8 cellular contexts compared by ENCODE assay signal in the genomic region with DNA sequence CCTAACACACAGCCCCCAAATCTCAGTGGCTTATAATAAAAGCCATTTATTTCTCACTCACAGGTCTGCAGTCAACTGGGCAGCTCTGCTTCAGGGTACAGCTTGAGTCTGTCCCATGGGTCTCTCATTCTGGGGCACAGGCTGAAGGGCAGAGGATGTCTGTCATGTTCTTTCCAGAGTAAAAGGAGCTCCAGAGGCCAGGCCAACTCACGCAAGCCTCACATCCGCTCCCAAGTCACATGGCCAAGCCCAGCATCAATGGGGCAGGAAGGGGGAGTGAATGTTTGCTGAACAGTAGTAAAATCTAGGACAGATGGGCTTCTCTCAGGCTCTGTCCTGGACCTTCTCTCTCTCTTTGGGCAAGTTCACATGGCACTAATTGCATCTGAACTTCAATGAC. TPM values are rescaled to one million over a fixed set of nuclear protein-coding genes. Genes with fewer than 3 reads are reported as not detected.
A peak's percentile ranks its signal among the peaks of the same experiment; 100 is the strongest.
DNase-seq lines count a peak whose midpoint lies in the region; ATAC-seq lines count a peak whose summit lies in the region.

No MANE protein-coding gene starts in this region.

- no peaks in the 10 kb centered on the region for H3K27me3 Mint-ChIP-seq in activated T-helper 17 cell treated with anti-CD3 and anti-CD28 coated beads, Interleukin-2, amount 50 U/mL, for 72 hours

- peak; percentile 16 for DNase-seq in NCI-H748 (lab: John Stamatoyannopoulos, UW; ENCODE audit: unreplicated experiment)
- no peak for DNase-seq in NCI-H748 treated with DMSO at 0.1 percent for 48 hours (lab: John Stamatoyannopoulos, UW)
- DNase-seq in left ventricle myocardium superior = peak; percentile 62
- DNase-seq in stimulated activated effector memory CD8-positive, alpha-beta T cell treated with anti-CD3 and anti-CD28 coated beads, Interleukin-12 subunit alpha, Interleukin-12 subunit beta, amount 100 ng/mL, for 72 hours (ENCODE audit: low spot score in 2 of 2) = no peak
- no peak for DNase-seq in effector memory CD4-positive, alpha-beta T cell

- peak overlapping the region; percentile 54 for H3K4me3 Mint-ChIP-seq in activated T-helper 17 cell treated with anti-CD3 and anti-CD28 coated beads, Interleukin-2, amount 50 U/mL, for 72 hours
- peak overlapping the region; percentile 30 for H3K4me3 Mint-ChIP-seq in stimulated activated effector memory CD8-positive, alpha-beta T cell treated with anti-CD3 and anti-CD28 coated beads, Interleukin-12 subunit alpha, Interleukin-12 subunit beta, amount 100 ng/mL, for 72 hours

- no peak overlapping the region for H3K27ac ChIP-seq in effector memory CD4-positive, alpha-beta T cell (ENCODE audit: insufficient read depth, low read length, poor library complexity, severe bottlenecking)

- no peaks in the 10 kb centered on the region for H3K9me3 Mint-ChIP-seq in activated T-helper 17 cell treated with anti-CD3 and anti-CD28 coated beads, Interleukin-2, amount 50 U/mL, for 72 hours
- no peaks in the 10 kb centered on the region for H3K9me3 Mint-ChIP-seq in stimulated activated effector memory CD8-positive, alpha-beta T cell treated with anti-CD3 and anti-CD28 coated beads, Interleukin-12 subunit alpha, Interleukin-12 subunit beta, amount 100 ng/mL, for 72 hours

- peak overlapping the region; percentile 0 for H3K27ac Mint-ChIP-seq in activated T-helper 17 cell treated with anti-CD3 and anti-CD28 coated beads, Interleukin-2, amount 50 U/mL, for 72 hours
- H3K27ac Mint-ChIP-seq in stimulated activated effector memory CD8-positive, alpha-beta T cell treated with anti-CD3 and anti-CD28 coated beads, Interleukin-12 subunit alpha, Interleukin-12 subunit beta, amount 100 ng/mL, for 72 hours = peak overlapping the region; percentile 64

- H3K36me3 Mint-ChIP-seq in activated T-helper 17 cell treated with anti-CD3 and anti-CD28 coated beads, Interleukin-2, amount 50 U/mL, for 72 hours (ENCODE audit: low read depth) = no peaks in the 10 kb centered on the region
- H3K36me3 Mint-ChIP-seq in stimulated activated effector memory CD8-positive, alpha-beta T cell treated with anti-CD3 and anti-CD28 coated beads, Interleukin-12 subunit alpha, Interleukin-12 subunit beta, amount 100 ng/mL, for 72 hours = no peaks in the 10 kb centered on the region

- intact Hi-C loops in left ventricle myocardium superior (cut with micrococcal nuclease) = no loop called here

- H3K4me3 ChIP-seq in effector memory CD4-positive, alpha-beta T cell (ENCODE audit: insufficient read depth, low read depth, low read length, poor library complexity, severe bottlenecking) = no peak overlapping the region

- peaks cover 27% of the 10 kb centered on the region for H3K4me1 Mint-ChIP-seq in activated T-helper 17 cell treated with anti-CD3 and anti-CD28 coated beads, Interleukin-2, amount 50 U/mL, for 72 hours
- H3K4me1 Mint-ChIP-seq in stimulated activated effector memory CD8-positive, alpha-beta T cell treated with anti-CD3 and anti-CD28 coated beads, Interleukin-12 subunit alpha, Interleukin-12 subunit beta, amount 100 ng/mL, for 72 hours = peaks cover 57% of the 10 kb centered on the region

- no peaks in the 10 kb centered on the region for H3K36me3 ChIP-seq in effector memory CD4-positive, alpha-beta T cell (ENCODE audit: control insufficient read depth, insufficient read depth, low read length)

- no peaks in the 10 kb centered on the region for H3K9me3 ChIP-seq in effector memory CD4-positive, alpha-beta T cell (ENCODE audit: control insufficient read depth, low read length)

- peak; percentile 54 for ATAC-seq in activated T-helper 17 cell treated with anti-CD3 and anti-CD28 coated beads, Interleukin-2, amount 50 U/mL, for 72 hours (replicated peaks)
- ATAC-seq in left ventricle myocardium superior (peak; percentile 66), GM21786 (IDR thresholded peaks at IDR 0.05; ENCODE audit: unreplicated experiment) (no peak), GM21576 (IDR thresholded peaks at IDR 0.05; ENCODE audit: unreplicated experiment) (no peak)
- peak; percentile 51 for ATAC-seq in stimulated activated effector memory CD8-positive, alpha-beta T cell treated with anti-CD3 and anti-CD28 coated beads, Interleukin-12 subunit alpha, Interleukin-12 subunit beta, amount 100 ng/mL, for 72 hours

- H3K27me3 ChIP-seq in effector memory CD4-positive, alpha-beta T cell (replicated peaks; ENCODE audit: control insufficient read depth, insufficient read depth, low read length, poor library complexity, severe bottlenecking) = no peaks in the 10 kb centered on the region

- peaks cover 22% of the 10 kb centered on the region for H3K4me1 ChIP-seq in effector memory CD4-positive, alpha-beta T cell (ENCODE audit: control insufficient read depth, insufficient read depth, low read length, poor library complexity, severe bottlenecking)

RNA-seq across cellular contexts. Expression of a gene that starts 7.1 kb away (rescaled TPM):
- total RNA-seq in activated T-helper 17 cell treated with anti-CD3 and anti-CD28 coated beads, Interleukin-2, amount 50 U/mL, for 72 hours = 10 to 100 TPM; 40.3 to 56.3 TPM
- 57.0 TPM for total RNA-seq in left ventricle myocardium superior

Comparison
In these comparisons a context has a peak if more than half of its experiments do, and no peak if none do; other contexts are left out.
1. DNase-seq: peak in NCI-H748 (single experiment) and left ventricle myocardium superior (single experiment); none in NCI-H748 treated with DMSO at 0.1 percent for 48 hours (single experiment), stimulated activated effector memory CD8-positive, alpha-beta T cell treated with anti-CD3 and anti-CD28 coated beads, Interleukin-12 subunit alpha, Interleukin-12 subunit beta, amount 100 ng/mL, for 72 hours (0 of 2) and effector memory CD4-positive, alpha-beta T cell (0 of 3).
2. ATAC-seq: peak in activated T-helper 17 cell treated with anti-CD3 and anti-CD28 coated beads, Interleukin-2, amount 50 U/mL, for 72 hours (single experiment), left ventricle myocardium superior (single experiment) and stimulated activated effector memory CD8-positive, alpha-beta T cell treated with anti-CD3 and anti-CD28 coated beads, Interleukin-12 subunit alpha, Interleukin-12 subunit beta, amount 100 ng/mL, for 72 hours (single experiment); none in GM21786 (single experiment) and GM21576 (single experiment).